In genomic region chr7:112207106-112207592, GRCh38 we compare ENCODE assay signal across 8 cellular contexts. TPM values are rescaled to one million over a fixed set of nuclear protein-coding genes. Genes with fewer than 3 reads are reported as not detected.
A peak's percentile ranks its signal among the peaks of the same experiment; 100 is the strongest.
DNase-seq lines count a peak whose midpoint lies in the region; ATAC-seq and TF ChIP-seq lines count a peak whose summit lies in the region.

No MANE protein-coding gene starts in this region.

- H3K4me3 ChIP-seq in HL-60 (replicated peaks; ENCODE audit: insufficient read depth, low read length): peak overlapping the region; percentile 89
- peak overlapping the region; percentile 86 for H3K4me3 ChIP-seq in kidney epithelial cell (ENCODE audit: low read depth, low read length)

- no peak for ATAC-seq in activated naive CD8-positive, alpha-beta T cell treated with anti-CD3 and anti-CD28 coated beads, Interleukin-2, amount 50 U/mL, for 24 hours
- ATAC-seq in HG02763 (IDR thresholded peaks at IDR 0.05; ENCODE audit: unreplicated experiment) (no peak), GM21515 (IDR thresholded peaks at IDR 0.05; ENCODE audit: unreplicated experiment) (no peak)

- no peaks in the 10 kb centered on the region for H3K27me3 ChIP-seq in HL-60 (ENCODE audit: insufficient read depth, poor library complexity, severe bottlenecking)
- H3K27me3 ChIP-seq in kidney epithelial cell (ENCODE audit: control insufficient read depth, insufficient read depth, low read length): no peaks in the 10 kb centered on the region

- H3K36me3 Mint-ChIP-seq in activated naive CD8-positive, alpha-beta T cell treated with anti-CD3 and anti-CD28 coated beads, Interleukin-2, amount 50 U/mL, for 24 hours (ENCODE audit: low read depth): no peaks in the 10 kb centered on the region

- H3K27ac ChIP-seq in HL-60 (replicated peaks): peak overlapping the region; percentile 64

- H3K36me3 ChIP-seq in kidney epithelial cell (ENCODE audit: control insufficient read depth, insufficient read depth, low read length): no peaks in the 10 kb centered on the region

- H3K27me3 Mint-ChIP-seq in activated naive CD8-positive, alpha-beta T cell treated with anti-CD3 and anti-CD28 coated beads, Interleukin-2, amount 50 U/mL, for 24 hours: peaks cover 24% of the 10 kb centered on the region

- H3K4me1 Mint-ChIP-seq in activated naive CD8-positive, alpha-beta T cell treated with anti-CD3 and anti-CD28 coated beads, Interleukin-2, amount 50 U/mL, for 24 hours: peaks cover 32% of the 10 kb centered on the region

- DNase-seq in COLO829 (ENCODE audit: low spot score) (peak; percentile 16), HL-60 (ENCODE audit: low read depth in 1 of 2, low spot score in 1 of 2) (no peak), kidney epithelial cell (ENCODE audit: low read depth) (no peak), superior temporal gyrus (ENCODE audit: extremely low spot score) (peak; percentile 42), D341Med (ENCODE audit: low spot score) (no peak)
- no peak for DNase-seq in activated naive CD8-positive, alpha-beta T cell treated with anti-CD3 and anti-CD28 coated beads, Interleukin-2, amount 50 U/mL, for 24 hours

- TF ChIP-seq CTCF in HL-60 (IDR thresholded peaks at IDR 0.05; ENCODE audit: insufficient read depth, low read length) (no peak), kidney epithelial cell (IDR thresholded peaks at IDR 0.05; ENCODE audit: insufficient read depth, low read length, poor library complexity, severe bottlenecking) (no peak)

- no peaks in the 10 kb centered on the region for H3K9me3 Mint-ChIP-seq in activated naive CD8-positive, alpha-beta T cell treated with anti-CD3 and anti-CD28 coated beads, Interleukin-2, amount 50 U/mL, for 24 hours

- H3K27ac Mint-ChIP-seq in activated naive CD8-positive, alpha-beta T cell treated with anti-CD3 and anti-CD28 coated beads, Interleukin-2, amount 50 U/mL, for 24 hours: peak overlapping the region; percentile 77

- H3K4me3 Mint-ChIP-seq in activated naive CD8-positive, alpha-beta T cell treated with anti-CD3 and anti-CD28 coated beads, Interleukin-2, amount 50 U/mL, for 24 hours: peak overlapping the region; percentile 97

RNA-seq across cellular contexts. Expression of gene ZNF277, which starts 0.7 kb away (rescaled TPM):
- 34.6 and 35.0 TPM in 2 replicates for total RNA-seq in kidney epithelial cell

RNA-seq across cellular contexts. Expression of gene DOCK4, which starts 0.9 kb away (rescaled TPM):
- total RNA-seq in kidney epithelial cell: 16.8 and 24.0 TPM in 2 replicates

Comparison
In these comparisons a context has a peak if more than half of its experiments do, and no peak if none do; other contexts are left out.
1. DNase-seq: peak in COLO829 (single experiment) and superior temporal gyrus (single experiment); none in HL-60 (0 of 2), activated naive CD8-positive, alpha-beta T cell treated with anti-CD3 and anti-CD28 coated beads, Interleukin-2, amount 50 U/mL, for 24 hours (single experiment), kidney epithelial cell (single experiment) and D341Med (single experiment).